Comparison of ENCODE assay signal across 37 cellular contexts in the genomic region with DNA sequence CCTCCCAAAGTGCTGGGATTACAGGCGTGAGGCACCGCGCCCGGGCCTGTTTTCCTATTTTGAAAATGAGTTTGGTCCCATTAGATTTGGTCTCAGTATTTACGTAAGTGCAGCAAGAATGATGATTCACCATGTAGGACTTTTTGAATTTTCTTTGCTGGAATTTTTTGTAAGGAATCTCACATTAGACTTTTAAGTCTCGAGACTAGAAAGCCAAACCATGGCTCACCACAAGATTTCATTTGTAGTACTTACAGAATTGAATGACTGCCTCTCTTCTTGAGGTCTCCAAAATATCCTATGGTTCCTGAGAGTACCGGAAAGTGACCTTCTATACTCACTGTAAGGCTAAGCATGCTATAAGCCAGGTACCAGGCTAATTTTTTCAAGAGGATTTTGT. TPM values are rescaled to one million over a fixed set of nuclear protein-coding genes. Genes with fewer than 3 reads are reported as not detected.
A peak's percentile ranks its signal among the peaks of the same experiment; 100 is the strongest.
DNase-seq lines count a peak whose midpoint lies in the region; ATAC-seq, FAIRE-seq and TF ChIP-seq lines count a peak whose summit lies in the region.
"Had no signal": no experiment of that assay in that cellular context is flagged by ENCODE, and none has a peak within 500 bp of the region (broad histone marks: within the 10 kb centered on the region; RNA-seq: fewer than 3 reads in every experiment).

No MANE protein-coding gene starts in this region.

- peak overlapping the region; percentile 21 for H3K4me2 ChIP-seq in astrocyte (ENCODE audit: low read length)
- H3K4me2 ChIP-seq in mesenchymal stem cell (ENCODE audit: low read length, poor library complexity, severe bottlenecking), result no peak overlapping the region

- H3K4ac ChIP-seq in mesenchymal stem cell (ENCODE audit: low read depth in 1 of 2, low read length in 2 of 2), result no peak overlapping the region

- H3K9ac ChIP-seq in astrocyte (ENCODE audit: low read length) (peak overlapping the region; percentile 48), mesenchymal stem cell (ENCODE audit: low read length) (no peak overlapping the region)
- H3K9ac ChIP-seq: parathyroid adenoma had no signal

- WGBS in mesenchymal stem cell, result 49% methylated on average over 7 of the region's 7 CpGs

- no peak overlapping the region for H3K23ac ChIP-seq in mesenchymal stem cell (ENCODE audit: low read length in 2 of 2)

- no peak overlapping the region for H2BK5ac ChIP-seq in mesenchymal stem cell (ENCODE audit: low read depth, low read length, poor library complexity, severe bottlenecking)

- TF ChIP-seq CTCF in astrocyte (IDR thresholded peaks at IDR 0.05; ENCODE audit: insufficient read depth, low read depth, low read length), result no peak

- no peak overlapping the region for H2BK12ac ChIP-seq in mesenchymal stem cell (ENCODE audit: low read length in 2 of 2)

- peak; percentile 63 for DNase-seq in Daoy (ENCODE audit: low read depth)
- DNase-seq in M059J (ENCODE audit: low read depth), result peak; percentile 49
- peak; percentile 61 for DNase-seq in astrocyte (ENCODE audit: low read depth)
- peak; percentile 29 for DNase-seq in mesenchymal stem cell
- no peak for DNase-seq in activated CD4-positive, alpha-beta T cell treated with anti-CD3 and anti-CD28 coated beads for 4 hours
- no peak for DNase-seq in NCI-H1417 (lab: John Stamatoyannopoulos, UW)
- no peak for DNase-seq in activated T-cell treated with anti-CD3 and anti-CD28 coated beads, Interleukin-2, amount 50 U/mL, for 48 hours
- DNase-seq: activated CD4-positive, alpha-beta T cell treated with anti-CD3 and anti-CD28 coated beads, Interleukin-2, amount 50 U/mL, for 1 hour; activated gamma-delta T cell; activated naive CD8-positive, alpha-beta T cell treated with anti-CD3 and anti-CD28 coated beads, Interleukin-2, amount 50 U/mL, for 24 hours; activated T-cell treated with anti-CD3 and anti-CD28 coated beads, Interleukin-2, amount 50 U/mL, for 24 hours; DMS153; glutamatergic neuron; islet precursor cell; Kasumi-1; left ventricle myocardium inferior; mesendoderm; NCI-H146; NCI-H774; Peyer's patch; spleen; stimulated activated CD8-positive, alpha-beta memory T cell treated with anti-CD3 and anti-CD28 coated beads, Interleukin-4, amount 100 ng/mL, for 48 hours; testis had no signal

- peak overlapping the region; percentile 27 for H3K4me3 Mint-ChIP-seq in astrocyte (ENCODE audit: unreplicated experiment)
- H3K4me3 Mint-ChIP-seq: activated naive CD8-positive, alpha-beta T cell treated with anti-CD3 and anti-CD28 coated beads, Interleukin-2, amount 50 U/mL, for 24 hours; activated T-cell treated with anti-CD3 and anti-CD28 coated beads, Interleukin-2, amount 50 U/mL, for 24 hours; brain; neural crest cell; stimulated activated naive CD8-positive, alpha-beta T cell treated with anti-CD3 and anti-CD28 coated beads, Interleukin-15, Interleukin-2, amounts not matched to agents 100 ng/mL and 50 ng/mL, for 24 hours; WTC11 had no signal

- no peaks in the 10 kb centered on the region for H3K27me3 Mint-ChIP-seq in astrocyte (ENCODE audit: low read depth, unreplicated experiment)
- H3K27me3 Mint-ChIP-seq: activated T-cell treated with anti-CD3 and anti-CD28 coated beads, Interleukin-2, amount 50 U/mL, for 24 hours; brain; stimulated activated naive CD8-positive, alpha-beta T cell treated with anti-CD3 and anti-CD28 coated beads, Interleukin-15, Interleukin-2, amounts not matched to agents 100 ng/mL and 50 ng/mL, for 24 hours had no signal

- ATAC-seq in GM19023 (IDR thresholded peaks at IDR 0.05; ENCODE audit: unreplicated experiment), result no peak
- ATAC-seq: activated naive CD8-positive, alpha-beta T cell treated with anti-CD3 and anti-CD28 coated beads, Interleukin-2, amount 50 U/mL, for 24 hours; WTC11 had no signal

- no peak overlapping the region for H2BK15ac ChIP-seq in mesenchymal stem cell (ENCODE audit: low read depth, poor library complexity, severe bottlenecking)

- H4K8ac ChIP-seq in mesenchymal stem cell (ENCODE audit: low read length), result no peak overlapping the region

- H3K9me3 ChIP-seq in astrocyte (ENCODE audit: insufficient read depth, low read depth, low read length), result peaks cover 10% of the 10 kb centered on the region
- peaks cover 47% of the 10 kb centered on the region for H3K9me3 ChIP-seq in mesenchymal stem cell (ENCODE audit: control insufficient read depth, low read length)
- H3K9me3 ChIP-seq: HAP-1, testis had no signal

- H3K27ac ChIP-seq in astrocyte (ENCODE audit: low read depth, low read length), result peak overlapping the region; percentile 80
- H3K27ac ChIP-seq in mesenchymal stem cell (ENCODE audit: low read length, poor library complexity, severe bottlenecking), result peak overlapping the region; percentile 79
- H3K27ac ChIP-seq: epithelial cell of prostate, left ventricle myocardium inferior, parathyroid adenoma, Peyer's patch, right atrium auricular region, spleen, testis had no signal

- H3K4me1 Mint-ChIP-seq in astrocyte (ENCODE audit: low read depth, unreplicated experiment), result peaks cover 6% of the 10 kb centered on the region
- H3K4me1 Mint-ChIP-seq: activated naive CD8-positive, alpha-beta T cell treated with anti-CD3 and anti-CD28 coated beads, Interleukin-2, amount 50 U/mL, for 24 hours; brain; neural crest cell; WTC11 had no signal

- H3K79me1 ChIP-seq in mesenchymal stem cell (replicated peaks; ENCODE audit: low read length, poor library complexity, severe bottlenecking), result no peaks in the 10 kb centered on the region

- H2AK5ac ChIP-seq in mesenchymal stem cell (ENCODE audit: low read length, severe bottlenecking), result no peak overlapping the region

- H3K27me3 ChIP-seq in astrocyte (ENCODE audit: insufficient read depth, low read length), result no peaks in the 10 kb centered on the region
- H3K27me3 ChIP-seq in mesenchymal stem cell (ENCODE audit: control insufficient read depth in 1 of 2, insufficient read depth in 1 of 2, low read length in 2 of 2), result no peaks in the 10 kb centered on the region
- H3K27me3 ChIP-seq: Peyer's patch, right atrium auricular region, testis had no signal

- H4K20me1 ChIP-seq in astrocyte (ENCODE audit: insufficient read depth, low read length), result no peaks in the 10 kb centered on the region

- H2BK120ac ChIP-seq in mesenchymal stem cell (ENCODE audit: low read depth, low read length), result no peak overlapping the region

- no peak overlapping the region for H2AFZ ChIP-seq in astrocyte (ENCODE audit: low read depth, low read length)
- no peak overlapping the region for H2AFZ ChIP-seq in mesenchymal stem cell (ENCODE audit: low read depth, low read length)
- H2AFZ ChIP-seq: parathyroid adenoma had no signal

- H3K36me3 Mint-ChIP-seq in astrocyte (ENCODE audit: low read depth, unreplicated experiment), result no peaks in the 10 kb centered on the region
- H3K36me3 Mint-ChIP-seq: brain had no signal

- no peak overlapping the region for H3K18ac ChIP-seq in mesenchymal stem cell (ENCODE audit: low read depth in 1 of 2, low read length in 2 of 2)

- no peak overlapping the region for H3K4me3 ChIP-seq in astrocyte (ENCODE audit: insufficient read depth, low read depth, low read length)
- H3K4me3 ChIP-seq in mesenchymal stem cell (ENCODE audit: insufficient read depth in 1 of 2, low read depth in 1 of 2, low read length in 2 of 2), result no peak overlapping the region
- H3K4me3 ChIP-seq: HAP-1, left ventricle myocardium inferior, Peyer's patch, right atrium auricular region, spleen, testis had no signal

- no peaks in the 10 kb centered on the region for H3K79me2 ChIP-seq in astrocyte (ENCODE audit: insufficient read depth, low read length)
- H3K79me2 ChIP-seq: parathyroid adenoma had no signal

- H3K4me1 ChIP-seq in astrocyte (ENCODE audit: insufficient read depth, low read length) (peaks cover 8% of the 10 kb centered on the region), mesenchymal stem cell (ENCODE audit: control insufficient read depth, insufficient read depth, low read depth, low read length) (peaks cover 2% of the 10 kb centered on the region)
- H3K4me1 ChIP-seq: HAP-1, left ventricle myocardium inferior, parathyroid adenoma, Peyer's patch, right atrium auricular region, spleen, testis had no signal

- no peaks in the 10 kb centered on the region for H3K36me3 ChIP-seq in astrocyte (ENCODE audit: insufficient read depth, low read length)
- no peaks in the 10 kb centered on the region for H3K36me3 ChIP-seq in mesenchymal stem cell (ENCODE audit: control insufficient read depth in 1 of 2, insufficient read depth in 2 of 2, low read depth in 1 of 2, low read length in 2 of 2)
- H3K36me3 ChIP-seq: HAP-1, left ventricle myocardium inferior, Peyer's patch, right atrium auricular region, spleen had no signal

- no peak overlapping the region for H3K14ac ChIP-seq in mesenchymal stem cell (ENCODE audit: low read length in 2 of 2)

- H3K27ac Mint-ChIP-seq in astrocyte (ENCODE audit: unreplicated experiment), result peak overlapping the region; percentile 96
- H3K27ac Mint-ChIP-seq: activated naive CD8-positive, alpha-beta T cell treated with anti-CD3 and anti-CD28 coated beads, Interleukin-2, amount 50 U/mL, for 24 hours; activated T-cell treated with anti-CD3 and anti-CD28 coated beads, Interleukin-2, amount 50 U/mL, for 24 hours; brain; stimulated activated naive CD8-positive, alpha-beta T cell treated with anti-CD3 and anti-CD28 coated beads, Interleukin-15, Interleukin-2, amounts not matched to agents 100 ng/mL and 50 ng/mL, for 24 hours; WTC11 had no signal

- no peak overlapping the region for H4K91ac ChIP-seq in mesenchymal stem cell (ENCODE audit: low read length)

- no peak for FAIRE-seq in astrocyte (lab: Jason Lieb, UNC)
- FAIRE-seq: G401.6 had no signal

- peaks cover 2% of the 10 kb centered on the region for H3K9me3 Mint-ChIP-seq in astrocyte (ENCODE audit: unreplicated experiment)

RNA-seq across cellular contexts. Expression of a gene that starts 0.3 kb away (rescaled TPM):
- total RNA-seq in Daoy (2014; rRNA removed; shearing (Covaris generic)), result 1.9 TPM in 1 of 2 replicates, not detected in the other
- total RNA-seq in M059J (2014; rRNA removed; shearing (Covaris generic)), result not detected in 2 replicates
- not detected in 2 replicates for total RNA-seq in astrocyte
- not detected for polyA plus RNA-seq in mesenchymal stem cell (2013, experiment 1 of 2)
- polyA plus RNA-seq in mesenchymal stem cell (2013, experiment 2 of 2), result not detected
- total RNA-seq: cerebellum; left ventricle myocardium inferior; neural crest cell; Peyer's patch; right atrium auricular region; spleen; T-helper 1 cell treated with Interleukin-12 subunit alpha and Interleukin-12 subunit beta and Interleukin-4 antibody, amounts not matched to agents 30 ng/mL and 1 ng/mL, for 36 hours; urinary bladder; WTC11 had no signal
- polyA plus RNA-seq: BJ, spleen, urinary bladder had no signal

RNA-seq across cellular contexts. Expression of a gene that starts 9.2 kb away (rescaled TPM):
- not detected in 2 replicates for total RNA-seq in Daoy (2014; rRNA removed; shearing (Covaris generic))
- total RNA-seq in M059J (2014; rRNA removed; shearing (Covaris generic)), result not detected in 2 replicates
- not detected in 2 replicates for total RNA-seq in astrocyte
- polyA plus RNA-seq in mesenchymal stem cell (2013, experiment 1 of 2), result not detected
- polyA plus RNA-seq in mesenchymal stem cell (2013, experiment 2 of 2), result not detected
- total RNA-seq: cerebellum; left ventricle myocardium inferior; neural crest cell; Peyer's patch; right atrium auricular region; T-helper 1 cell treated with Interleukin-12 subunit alpha and Interleukin-12 subunit beta and Interleukin-4 antibody, amounts not matched to agents 30 ng/mL and 1 ng/mL, for 36 hours; urinary bladder; WTC11 had no signal
- polyA plus RNA-seq: BJ, spleen, urinary bladder had no signal

RNA-seq across cellular contexts. Expression of a gene that starts 12.7 kb away (rescaled TPM):
- total RNA-seq in Daoy (2014; rRNA removed; shearing (Covaris generic)), result not detected in 2 replicates
- not detected in 2 replicates for total RNA-seq in M059J (2014; rRNA removed; shearing (Covaris generic))
- total RNA-seq in astrocyte, result not detected in 2 replicates
- polyA plus RNA-seq in mesenchymal stem cell (2013, experiment 1 of 2), result not detected
- polyA plus RNA-seq in mesenchymal stem cell (2013, experiment 2 of 2), result not detected
- total RNA-seq: cerebellum; left ventricle myocardium inferior; neural crest cell; Peyer's patch; right atrium auricular region; spleen; T-helper 1 cell treated with Interleukin-12 subunit alpha and Interleukin-12 subunit beta and Interleukin-4 antibody, amounts not matched to agents 30 ng/mL and 1 ng/mL, for 36 hours; testis; urinary bladder; WTC11 had no signal
- polyA plus RNA-seq: BJ, spleen, urinary bladder had no signal

RNA-seq across cellular contexts. Expression of a gene that starts 31.2 kb away (rescaled TPM):
- total RNA-seq in Daoy (2014; rRNA removed; shearing (Covaris generic)), result 0.34 TPM in 1 of 2 replicates, not detected in the other
- not detected in 2 replicates for total RNA-seq in M059J (2014; rRNA removed; shearing (Covaris generic))
- not detected in 2 replicates for total RNA-seq in astrocyte
- polyA plus RNA-seq in mesenchymal stem cell (2013, experiment 1 of 2), result not detected
- polyA plus RNA-seq in mesenchymal stem cell (2013, experiment 2 of 2), result not detected
- total RNA-seq: cerebellum; left ventricle myocardium inferior; neural crest cell; Peyer's patch; right atrium auricular region; spleen; T-helper 1 cell treated with Interleukin-12 subunit alpha and Interleukin-12 subunit beta and Interleukin-4 antibody, amounts not matched to agents 30 ng/mL and 1 ng/mL, for 36 hours; urinary bladder; WTC11 had no signal
- polyA plus RNA-seq: BJ, spleen, urinary bladder had no signal

Comparison
In these comparisons a context has a peak if more than half of its experiments do, and no peak if none do; other contexts are left out.
1. DNase-seq: peak in Daoy (single experiment), M059J (single experiment), astrocyte (single experiment) and mesenchymal stem cell (single experiment); none in activated CD4-positive, alpha-beta T cell treated with anti-CD3 and anti-CD28 coated beads for 4 hours (0 of 2), NCI-H1417 (0 of 3) and activated T-cell treated with anti-CD3 and anti-CD28 coated beads, Interleukin-2, amount 50 U/mL, for 48 hours (0 of 2).